In the genomic region with DNA sequence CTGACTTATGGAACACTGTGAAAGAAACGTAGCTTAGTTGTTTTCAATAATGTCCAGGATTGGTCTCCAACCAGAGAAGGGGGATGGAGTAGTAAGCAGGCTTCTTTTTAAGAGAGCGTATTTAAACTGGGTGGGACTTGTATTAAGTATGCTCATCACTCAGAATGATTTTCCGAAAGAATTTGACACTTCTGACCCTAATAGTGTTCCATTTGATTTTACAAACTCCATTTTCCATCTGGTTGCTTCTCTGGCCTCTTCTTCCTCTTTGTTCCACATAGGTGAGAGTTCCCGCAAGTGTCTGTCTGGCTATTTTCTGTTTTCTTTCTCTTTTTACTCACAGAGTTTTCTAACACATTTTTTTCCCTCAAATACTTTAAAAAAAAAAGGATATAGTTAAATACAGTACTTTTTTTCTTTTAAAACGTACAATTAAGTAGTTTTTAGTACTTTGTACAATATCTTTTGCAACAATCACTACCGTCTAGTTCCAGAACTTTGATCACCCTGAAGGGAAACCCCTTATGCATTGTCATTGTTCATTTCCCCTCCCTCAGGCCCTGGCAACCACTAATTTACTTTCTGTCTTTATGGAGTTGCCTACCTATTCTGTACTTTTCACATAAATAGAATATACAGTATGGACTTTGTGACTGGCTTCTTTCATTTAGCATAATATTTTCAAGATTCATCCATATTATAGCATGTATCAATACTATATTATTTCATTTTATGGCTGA, we compare ENCODE assay signal across 21 cellular contexts.
"Had no signal": no experiment of that assay in that cellular context is flagged by ENCODE, and none has a peak within 500 bp of the region (broad histone marks: within the 10 kb centered on the region; RNA-seq: fewer than 3 reads in every experiment).

No MANE protein-coding gene starts in this region.

- H3K27ac Mint-ChIP-seq: activated CD4-positive, alpha-beta memory T cell treated with anti-CD3 and anti-CD28 coated beads, Interleukin-2, amount 10 ng/mL, durations not matched to agents 7 days and 5 days; activated CD4-positive, alpha-beta T cell treated with anti-CD3 and anti-CD28 coated beads for 36 hours; activated naive CD4-positive, alpha-beta T cell treated with anti-CD3 and anti-CD28 coated beads, Interleukin-2, amount 10 ng/mL, durations not matched to agents 7 days and 5 days; activated naive CD8-positive, alpha-beta T cell treated with anti-CD3 and anti-CD28 coated beads for 36 hours; activated T-helper 2 cell treated with anti-CD3 and anti-CD28 coated beads, Interferon-gamma antibody, Interleukin-2, Interleukin-4, amounts not matched to agents 10 μg/mL and 5 μg/mL and 100 μg/mL, durations not matched to agents 14 hours and 24 hours and 36 hours; T-helper 17 cell had no signal

- H3K9me3 ChIP-seq: Peyer's patch had no signal

- H3K36me3 Mint-ChIP-seq: activated naive CD4-positive, alpha-beta T cell treated with anti-CD3 and anti-CD28 coated beads, Interleukin-2, amount 10 ng/mL, durations not matched to agents 7 days and 5 days; activated naive CD8-positive, alpha-beta T cell treated with anti-CD3 and anti-CD28 coated beads for 36 hours had no signal

- H3K4me1 ChIP-seq: Peyer's patch had no signal

- H3K36me3 ChIP-seq: Peyer's patch had no signal

- H3K27ac ChIP-seq: KMS-11, Peyer's patch had no signal

- H3K4me3 Mint-ChIP-seq: activated CD4-positive, alpha-beta memory T cell treated with anti-CD3 and anti-CD28 coated beads, Interleukin-2, amount 10 ng/mL, durations not matched to agents 7 days and 5 days; activated CD4-positive, alpha-beta T cell treated with anti-CD3 and anti-CD28 coated beads for 36 hours; activated naive CD4-positive, alpha-beta T cell treated with anti-CD3 and anti-CD28 coated beads, Interleukin-2, amount 10 ng/mL, durations not matched to agents 7 days and 5 days; activated naive CD8-positive, alpha-beta T cell treated with anti-CD3 and anti-CD28 coated beads for 36 hours; T-helper 17 cell had no signal

- H3K9me3 Mint-ChIP-seq: activated CD4-positive, alpha-beta memory T cell treated with anti-CD3 and anti-CD28 coated beads, Interleukin-2, amount 10 ng/mL, durations not matched to agents 7 days and 5 days; activated naive CD8-positive, alpha-beta T cell treated with anti-CD3 and anti-CD28 coated beads for 36 hours; activated T-helper 2 cell treated with anti-CD3 and anti-CD28 coated beads, Interferon-gamma antibody, Interleukin-2, Interleukin-4, amounts not matched to agents 10 μg/mL and 5 μg/mL and 100 μg/mL, durations not matched to agents 14 hours and 24 hours and 36 hours had no signal

- H3K4me1 Mint-ChIP-seq: activated CD4-positive, alpha-beta memory T cell treated with anti-CD3 and anti-CD28 coated beads, Interleukin-2, amount 10 ng/mL, durations not matched to agents 7 days and 5 days; activated CD4-positive, alpha-beta T cell treated with anti-CD3 and anti-CD28 coated beads for 36 hours; activated naive CD4-positive, alpha-beta T cell treated with anti-CD3 and anti-CD28 coated beads, Interleukin-2, amount 10 ng/mL, durations not matched to agents 7 days and 5 days; activated naive CD8-positive, alpha-beta T cell treated with anti-CD3 and anti-CD28 coated beads for 36 hours; T-helper 17 cell had no signal

- H3K4me2 ChIP-seq: KMS-11 had no signal

- H3K4me3 ChIP-seq: Peyer's patch had no signal

- ATAC-seq: activated CD4-positive, alpha-beta T cell treated with anti-CD3 and anti-CD28 coated beads for 36 hours; T-helper 17 cell had no signal

- H3K27me3 Mint-ChIP-seq: activated CD4-positive, alpha-beta memory T cell treated with anti-CD3 and anti-CD28 coated beads, Interleukin-2, amount 10 ng/mL, durations not matched to agents 7 days and 5 days; activated CD4-positive, alpha-beta T cell treated with anti-CD3 and anti-CD28 coated beads for 36 hours; activated naive CD4-positive, alpha-beta T cell treated with anti-CD3 and anti-CD28 coated beads, Interleukin-2, amount 10 ng/mL, durations not matched to agents 7 days and 5 days; activated naive CD8-positive, alpha-beta T cell treated with anti-CD3 and anti-CD28 coated beads for 36 hours; T-helper 17 cell had no signal

- H3K27me3 ChIP-seq: Peyer's patch had no signal

- H3K9ac ChIP-seq: KMS-11 had no signal

- DNase-seq: activated CD4-positive, alpha-beta memory T cell treated with anti-CD3 and anti-CD28 coated beads, Interleukin-2, amount 10 ng/mL, durations not matched to agents 7 days and 5 days; activated CD4-positive, alpha-beta T cell treated with anti-CD3 and anti-CD28 coated beads for 36 hours; activated CD4-positive, alpha-beta T cell treated with anti-CD3 and anti-CD28 coated beads, Interleukin-2, amount 50 U/mL, for 1 hour; activated gamma-delta T cell treated with Interleukin-2 at 50 U/mL for 16 hours; activated naive CD4-positive, alpha-beta T cell treated with anti-CD3 and anti-CD28 coated beads, Interleukin-2, amount 10 ng/mL, durations not matched to agents 7 days and 5 days; activated naive CD8-positive, alpha-beta T cell treated with anti-CD3 and anti-CD28 coated beads for 36 hours; activated T-cell treated with anti-CD3 and anti-CD28 coated beads for 4 hours; activated T-cell treated with anti-CD3 and anti-CD28 coated beads, Interleukin-2, amount 50 U/mL, for 48 hours; NCI-H1092; NCI-H1417; NCI-H1930; NCI-H2171 treated with DMSO at 0.1 percent for 48 hours; NCI-H526 treated with DMSO at 0.1 percent for 48 hours; NCI-H82; NK-92 treated with Interleukin-12 subunit alpha and Interleukin-12 subunit beta, amount 100 ng/mL, for 24 hours; Peyer's patch; SHP77 treated with DMSO at 0.1 percent for 48 hours; T-helper 17 cell; T1000 had no signal
